ENCODE assay signal across 1 cellular context in genomic region chr14:41154143-41154807, GRCh38.
TF ChIP-seq lines count a peak whose summit lies in the region.

No MANE protein-coding gene starts in this region.

TF ChIP-seq in GM23338, 12 proteins besides CTCF, POLR2A, EP300 and RAD21 (continued from another document):
- TF ChIP-seq REST (IDR thresholded peaks at IDR 0.05; ENCODE audit: unreplicated experiment) (no peak), EZH2 (IDR thresholded peaks at IDR 0.05; ENCODE audit: low read depth, unreplicated experiment) (no peak), JUNB (IDR thresholded peaks at IDR 0.05; ENCODE audit: unreplicated experiment) (no peak), ZNF462 (CRISPR knock-in tag; IDR thresholded peaks at IDR 0.05) (no peak), ETS1 (IDR thresholded peaks at IDR 0.05) (no peak), ZNF114 (CRISPR knock-in tag; IDR thresholded peaks at IDR 0.05) (no peak), CREB1 (CRISPR knock-in tag; IDR thresholded peaks at IDR 0.05; ENCODE audit: low read depth) (no peak), NANOG (IDR thresholded peaks at IDR 0.05; ENCODE audit: borderline replicate concordance) (no peak), POLR2AphosphoS5 (IDR thresholded peaks at IDR 0.05; ENCODE audit: low read depth) (no peak)
